In the genomic region with DNA sequence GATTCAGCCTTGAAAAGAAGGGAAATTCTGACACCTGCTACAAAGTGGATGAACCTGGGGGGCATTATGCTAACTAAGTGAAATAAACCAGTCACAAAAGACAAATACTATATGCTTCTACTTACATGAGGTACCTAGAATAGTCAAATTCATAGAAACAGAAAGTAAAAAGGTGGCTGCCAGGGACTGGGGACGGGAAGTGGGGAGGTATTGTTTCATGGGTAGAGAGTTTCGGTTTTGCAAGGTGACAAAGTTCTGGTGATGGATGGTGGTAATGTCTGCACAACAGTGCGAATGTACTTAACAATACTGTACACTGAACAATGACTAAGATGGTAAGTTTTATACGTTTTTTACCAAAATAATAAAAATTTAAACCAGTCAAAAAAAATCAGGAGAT, we compare ENCODE assay signal across 8 cellular contexts. TPM values are rescaled to one million over a fixed set of nuclear protein-coding genes. Genes with fewer than 3 reads are reported as not detected.
DNase-seq lines count a peak whose midpoint lies in the region; ATAC-seq and TF ChIP-seq lines count a peak whose summit lies in the region.

No MANE protein-coding gene starts in this region.

- 19 to 42% (median 31%) methylated on average over 4 of the region's 4 CpGs for whole genome bisulfite sequencing in psoas muscle, 3 donors

- H3K36me3 ChIP-seq in GM06990 (ENCODE audit: control insufficient read depth, insufficient read depth, low read length) = no peaks in the 10 kb centered on the region
- H3K36me3 ChIP-seq in psoas muscle (ENCODE audit: insufficient read depth in 1 of 2, low read depth in 1 of 2) = no peaks in the 10 kb centered on the region

- ATAC-seq in GM21576 (IDR thresholded peaks at IDR 0.05; ENCODE audit: unreplicated experiment) (peak; percentile 46), psoas muscle (no peak)

- H3K27me3 ChIP-seq in GM06990 (replicated peaks; ENCODE audit: control insufficient read depth, insufficient read depth, low read length) = no peaks in the 10 kb centered on the region
- no peaks in the 10 kb centered on the region for H3K27me3 ChIP-seq in psoas muscle (ENCODE audit: insufficient read depth in 3 of 3, low read length in 2 of 3)

- H3K4me1 ChIP-seq in psoas muscle = peaks cover 60% of the 10 kb centered on the region

- TF ChIP-seq CTCF in GM06990 (IDR thresholded peaks at IDR 0.05; ENCODE audit: insufficient read depth, low read length, poor library complexity, severe bottlenecking) (no peak), psoas muscle (IDR thresholded peaks at IDR 0.05) (no peak)

- intact Hi-C loops in psoas muscle (cut with DNase I) = loop anchor here (10.0 kb wide), 1 partner anchor 353 kb away; no protein-coding TSS in a partner anchor

- H3K4me3 ChIP-seq in GM06990 (replicated peaks; ENCODE audit: low read depth, low read length) = peak overlapping the region; percentile 46
- H3K4me3 ChIP-seq in psoas muscle = peak overlapping the region; percentile 39

- DNase-seq in GM06990 (ENCODE audit: extremely low read depth, insufficient read length) (peak; percentile 63), NAMALWA (ENCODE audit: low spot score) (peak; percentile 73), psoas muscle (no peak), hippocampal formation (lab: John Stamatoyannopoulos, UW) (no peak), AML-193 (lab: John Stamatoyannopoulos, UW) (no peak), NCI-H748 treated with DMSO at 0.1 percent for 48 hours (lab: John Stamatoyannopoulos, UW) (no peak)
- DNase-seq in activated naive CD4-positive, alpha-beta T cell treated with anti-CD3 and anti-CD28 coated beads, Interleukin-2, amount 50 U/mL, for 16 hours = peak; percentile 59

- peak overlapping the region; percentile 100 for H3K27ac ChIP-seq in psoas muscle

- no peaks in the 10 kb centered on the region for H3K9me3 ChIP-seq in psoas muscle

RNA-seq across cellular contexts. Expression of a gene that starts 4.8 kb away (rescaled TPM):
- total RNA-seq in psoas muscle = 100 to 1,000 TPM; 513 to 926 (median 752) TPM
- 100 to 1,000 TPM; 365 to 759 (median 405) TPM for polyA plus RNA-seq in psoas muscle

Comparison
In these comparisons a context has a peak if more than half of its experiments do, and no peak if none do; other contexts are left out.
1. DNase-seq: peak in GM06990 (single experiment), NAMALWA (single experiment) and activated naive CD4-positive, alpha-beta T cell treated with anti-CD3 and anti-CD28 coated beads, Interleukin-2, amount 50 U/mL, for 16 hours (single experiment); none in psoas muscle (0 of 2), hippocampal formation (0 of 2), AML-193 (0 of 2) and NCI-H748 treated with DMSO at 0.1 percent for 48 hours (single experiment).